8 cellular contexts compared by ENCODE assay signal in genomic region chr1:181106022-181106312, GRCh38. TPM values are rescaled to one million over a fixed set of nuclear protein-coding genes. Genes with fewer than 3 reads are reported as not detected.
DNase-seq lines count a peak whose midpoint lies in the region; TF ChIP-seq lines count a peak whose summit lies in the region.

No MANE protein-coding gene starts in this region.

- H3K4me3 ChIP-seq in Loucy (ENCODE audit: low read length, poor library complexity, severe bottlenecking), result peak overlapping the region; percentile 71
- peak overlapping the region; percentile 42 to 65 for H3K4me3 ChIP-seq in duodenal mucosa (ENCODE audit: low read depth in 1 of 2, low read length in 2 of 2)
- peak overlapping the region; percentile 64 for H3K4me3 ChIP-seq in osteoblast (ENCODE audit: insufficient read depth, low read length)

- H3K27me3 Mint-ChIP-seq in CD14-positive monocyte (ENCODE audit: low read depth in 3 of 3), result peaks cover 18 to 29% (median 19%) of the 10 kb centered on the region in 3 donors

- H3K4me2 ChIP-seq in Loucy (ENCODE audit: low read depth, low read length, poor library complexity, severe bottlenecking) (peak overlapping the region; percentile 79), osteoblast (ENCODE audit: insufficient read depth, low read length) (peak overlapping the region; percentile 69)

- no peaks in the 10 kb centered on the region for H3K79me2 ChIP-seq in Loucy (ENCODE audit: insufficient read depth, low read length)
- H3K79me2 ChIP-seq in osteoblast (ENCODE audit: insufficient read depth, low read length), result no peaks in the 10 kb centered on the region

- H3K27ac ChIP-seq in duodenal mucosa (ENCODE audit: low read depth, low read length) (no peak overlapping the region), osteoblast (ENCODE audit: low read depth, low read length) (no peak overlapping the region)

- no peaks in the 10 kb centered on the region for H3K9me3 ChIP-seq in Loucy (ENCODE audit: insufficient read depth, low read depth, low read length)
- no peaks in the 10 kb centered on the region for H3K9me3 ChIP-seq in duodenal mucosa (ENCODE audit: control insufficient read depth in 1 of 2, low read length in 2 of 2)
- no peaks in the 10 kb centered on the region for H3K9me3 ChIP-seq in osteoblast (ENCODE audit: low read depth, low read length)

- no peaks in the 10 kb centered on the region for H3F3A ChIP-seq in Loucy (ENCODE audit: low read depth)

- peak overlapping the region; percentile 44 for H3K9ac ChIP-seq in Loucy (ENCODE audit: low read depth, low read length, poor library complexity, severe bottlenecking)
- peak overlapping the region in 1 of 2 donors; percentile 15 for H3K9ac ChIP-seq in duodenal mucosa (ENCODE audit: low read depth in 1 of 2, low read length in 2 of 2)

- H4K20me1 ChIP-seq in Loucy (ENCODE audit: insufficient read depth, low read length, poor library complexity, severe bottlenecking) (no peaks in the 10 kb centered on the region), osteoblast (ENCODE audit: insufficient read depth, low read length) (no peaks in the 10 kb centered on the region)

- H3K9me2 ChIP-seq in Loucy (replicated peaks; ENCODE audit: low read depth, low read length), result no peaks in the 10 kb centered on the region

- H3K36me3 ChIP-seq in Loucy (ENCODE audit: insufficient read depth, low read length) (no peaks in the 10 kb centered on the region), duodenal mucosa (ENCODE audit: control insufficient read depth in 1 of 2, insufficient read depth in 2 of 2, low read length in 2 of 2) (no peaks in the 10 kb centered on the region), osteoblast (ENCODE audit: insufficient read depth, low read length) (no peaks in the 10 kb centered on the region)

- TF ChIP-seq CTCF in CD14-positive monocyte (IDR thresholded peaks at IDR 0.05), result no peak
- TF ChIP-seq CTCF in Loucy (conservative IDR thresholded peaks at IDR 0.05; ENCODE audit: low read length), result no peak
- no peak for TF ChIP-seq CTCF in osteoblast (IDR thresholded peaks at IDR 0.05; ENCODE audit: extremely low read depth, low read depth, low read length)

- peak overlapping the region; percentile 21 to 89 (median 79) for H3K27ac Mint-ChIP-seq in CD14-positive monocyte

- H2AFZ ChIP-seq in Loucy (ENCODE audit: low read length) (peak overlapping the region; percentile 88), osteoblast (ENCODE audit: low read length) (peak overlapping the region; percentile 73)

- H3K27me3 ChIP-seq in Loucy (ENCODE audit: insufficient read depth, low read length, poor library complexity, severe bottlenecking) (no peaks in the 10 kb centered on the region), duodenal mucosa (ENCODE audit: control insufficient read depth in 1 of 2, insufficient read depth in 2 of 2, low read length in 2 of 2) (no peaks in the 10 kb centered on the region), osteoblast (ENCODE audit: insufficient read depth, low read length) (no peaks in the 10 kb centered on the region)

- intact Hi-C loops in CD14-positive monocyte (cut with micrococcal nuclease), result loop anchor here in 1 of 2 donors (5.0 kb wide), 1 partner anchor 36 kb away; no protein-coding TSS in a partner anchor

- DNase-seq in CD14-positive monocyte (ENCODE audit: low spot score), result no peak
- no peak for DNase-seq in osteoblast (ENCODE audit: insufficient read length, low spot score, missing footprints)
- no peak for DNase-seq in NCI-H1105 treated with DMSO at 0.1 percent for 48 hours (lab: John Stamatoyannopoulos, UW)
- no peak for DNase-seq in DMS53 treated with DMSO at 0.1 percent for 48 hours (lab: John Stamatoyannopoulos, UW; ENCODE audit: unreplicated experiment)
- no peak for DNase-seq in NCI-H2081 treated with DMSO at 0.1 percent for 48 hours (lab: John Stamatoyannopoulos, UW)
- DNase-seq in stimulated activated CD4-positive, alpha-beta T cell treated with anti-CD3 and anti-CD28 coated beads, Interleukin-2, amount 100 ng/mL, for 48 hours, result no peak

- peak overlapping the region; percentile 73 to 88 for H3K4me3 Mint-ChIP-seq in CD14-positive monocyte

- H3K4me1 ChIP-seq in Loucy (ENCODE audit: insufficient read depth, low read length, poor library complexity, severe bottlenecking) (peaks cover 46% of the 10 kb centered on the region), duodenal mucosa (ENCODE audit: control insufficient read depth in 1 of 2, insufficient read depth in 2 of 2, low read length in 2 of 2) (peaks cover 11 to 26% of the 10 kb centered on the region in 2 donors), osteoblast (ENCODE audit: insufficient read depth, low read length) (peaks cover 37% of the 10 kb centered on the region)

- peaks cover 55% of the 10 kb centered on the region for H3K4me1 Mint-ChIP-seq in CD14-positive monocyte

- H3K9me3 Mint-ChIP-seq in CD14-positive monocyte, result peaks cover 0 to 1% (median 0%) of the 10 kb centered on the region in 7 donors

- peaks cover 0 to 3% of the 10 kb centered on the region in 2 donors for H3K36me3 Mint-ChIP-seq in CD14-positive monocyte

RNA-seq across cellular contexts. Expression of gene IER5, which starts 17.5 kb away (rescaled TPM):
- 10 to 100 TPM; 13.7 to 29.0 TPM for polyA plus RNA-seq in CD14-positive monocyte
- 16.2 and 17.4 TPM in 2 replicates for total RNA-seq in osteoblast
